ENCODE assay signal across 1 cellular context in genomic region chr7:144835668-144836544, GRCh38.
TF ChIP-seq lines count a peak whose summit lies in the region.

Gene TPK1, minus strand, starts transcription at chr7:144836053. Its CDS starts 451 bp downstream, at chr7:144835602.

TF ChIP-seq in K562, 482 proteins besides CTCF, POLR2A, EP300 and RAD21 (continued from another document and continues in another):
- no peak for TF ChIP-seq MXD1 (CRISPR knock-in tag; IDR thresholded peaks at IDR 0.05; ENCODE audit: borderline replicate concordance, poor library complexity, severe bottlenecking)
- TF ChIP-seq LARP7 (IDR thresholded peaks at IDR 0.05), result 0 out of 2 replicates have a peak, but pooled peaks have one; percentile 33
- TF ChIP-seq STAT6 (CRISPR knock-in tag; IDR thresholded peaks at IDR 0.05), result no peak
- TF ChIP-seq PPARD (CRISPR knock-in tag; IDR thresholded peaks at IDR 0.05), result no peak
- TF ChIP-seq ZBTB49 (CRISPR knock-in tag; IDR thresholded peaks at IDR 0.05; ENCODE audit: borderline replicate concordance), result no peak
- no peak for TF ChIP-seq ZNF277 (CRISPR knock-in tag; IDR thresholded peaks at IDR 0.05; ENCODE audit: borderline replicate concordance)
- TF ChIP-seq BRD9 (IDR thresholded peaks at IDR 0.05; ENCODE audit: low read depth, partially characterized antibody), result peak; percentile 71
- TF ChIP-seq ARID3B (CRISPR knock-in tag; IDR thresholded peaks at IDR 0.05; ENCODE audit: borderline replicate concordance), result no peak
- TF ChIP-seq ZNF354B (CRISPR knock-in tag; IDR thresholded peaks at IDR 0.05), result no peak
- TF ChIP-seq SIN3A (IDR thresholded peaks at IDR 0.05; ENCODE audit: borderline replicate concordance in 2 of 2, control insufficient read depth in 1 of 2, low read depth in 2 of 2, low read length in 2 of 2), result peak in 1 of 2 experiments; percentile 40; a peak in 1 of 4 replicates
- no peak for TF ChIP-seq ZNF764 (CRISPR knock-in tag; IDR thresholded peaks at IDR 0.05; ENCODE audit: low read depth)
- peak; percentile 88 for TF ChIP-seq FOSL1 (tag; conservative IDR thresholded peaks at IDR 0.05)
- peak; percentile 21; the same call in 1 of the 2 replicates for TF ChIP-seq TCF7 (IDR thresholded peaks at IDR 0.05; ENCODE audit: borderline replicate concordance)
- TF ChIP-seq ZNF436 (CRISPR knock-in tag; IDR thresholded peaks at IDR 0.05), result no peak
- no peak for TF ChIP-seq C11orf30 (IDR thresholded peaks at IDR 0.05; ENCODE audit: low read depth)
- peak; percentile 90 for TF ChIP-seq SMARCA5 (IDR thresholded peaks at IDR 0.05)
- TF ChIP-seq HDAC1 (IDR thresholded peaks at IDR 0.05), result peak in 1 of 2 experiments; percentile 39; a peak in 1 of 4 replicates
- TF ChIP-seq BHLHE40 (IDR thresholded peaks at IDR 0.05; ENCODE audit: low read length), result peak; percentile 72
- no peak for TF ChIP-seq EWSR1 (IDR thresholded peaks at IDR 0.05; ENCODE audit: borderline replicate concordance, low read depth, partially characterized antibody)
- peak; percentile 8; the same call in 1 of the 2 replicates for TF ChIP-seq NFE2 (IDR thresholded peaks at IDR 0.05; ENCODE audit: low read depth)
- TF ChIP-seq TCFL5 (CRISPR knock-in tag; conservative IDR thresholded peaks at IDR 0.05), result no peak
- peak; percentile 64 to 89 for TF ChIP-seq MNT (conservative IDR thresholded peaks at IDR 0.05)
- TF ChIP-seq HES1 (IDR thresholded peaks at IDR 0.05; ENCODE audit: low read depth), result 0 out of 2 replicates have a peak, but pooled peaks have one; percentile 7
- no peak for TF ChIP-seq TFAM (CRISPR knock-in tag; conservative IDR thresholded peaks at IDR 0.05)
- TF ChIP-seq TSHZ1 (CRISPR knock-in tag; IDR thresholded peaks at IDR 0.05), result no peak
- TF ChIP-seq FOXP4 (CRISPR knock-in tag; IDR thresholded peaks at IDR 0.05; ENCODE audit: borderline replicate concordance), result no peak
- TF ChIP-seq ZBTB43 (CRISPR knock-in tag; IDR thresholded peaks at IDR 0.05), result peak; percentile 14; the same call in 1 of the 2 replicates
- TF ChIP-seq TCF7L2 (IDR thresholded peaks at IDR 0.05; ENCODE audit: low read depth, low read length), result no peak
- peak; percentile 72 for TF ChIP-seq PHF20 (IDR thresholded peaks at IDR 0.05; ENCODE audit: partially characterized antibody)
- no peak for TF ChIP-seq STAG1 (CRISPR knock-in tag; IDR thresholded peaks at IDR 0.05; ENCODE audit: borderline replicate concordance)
- peak; percentile 90 for TF ChIP-seq POLR2H (tag; IDR thresholded peaks at IDR 0.05; ENCODE audit: low read depth)
- TF ChIP-seq STAT5A (IDR thresholded peaks at IDR 0.05; ENCODE audit: borderline replicate concordance, low read length), result no peak; the same call in 1 of the 2 replicates
- TF ChIP-seq CREB3L1 (IDR thresholded peaks at IDR 0.05; ENCODE audit: borderline replicate concordance, low read depth), result no peak; the same call in 1 of the 2 replicates
- no peak for TF ChIP-seq TCF15 (CRISPR knock-in tag; IDR thresholded peaks at IDR 0.05)
- TF ChIP-seq MCM7 (IDR thresholded peaks at IDR 0.05), result no peak
- no peak for TF ChIP-seq IRF9 (tag; IDR thresholded peaks at IDR 0.05)
